Comparison of ENCODE assay signal across 8 cellular contexts in genomic region chr15:77418341-77419049, GRCh38. TPM values are rescaled to one million over a fixed set of nuclear protein-coding genes. Genes with fewer than 3 reads are reported as not detected.
DNase-seq lines count a peak whose midpoint lies in the region; ATAC-seq and TF ChIP-seq lines count a peak whose summit lies in the region.

No MANE protein-coding gene starts in this region.

- 47 to 66% methylated on average over 9 of the region's 9 CpGs for WGBS in lung, 2 donors

- in situ Hi-C loops in astrocyte of the spinal cord (cut with HindIII; ENCODE audit: low sequenced_read_pairs), result no loop called here

- H3K36me3 Mint-ChIP-seq in activated naive CD4-positive, alpha-beta T cell treated with anti-CD3 and anti-CD28 coated beads, Interleukin-2, amount 10 ng/mL, durations not matched to agents 7 days and 5 days, result peaks cover 5% of the 10 kb centered on the region

- intact Hi-C loops in upper lobe of right lung (cut with DNase I), result no loop called here

- H3K9me3 ChIP-seq in lung (ENCODE audit: control insufficient read depth in 2 of 2, insufficient read depth in 1 of 2, low read length in 1 of 2) (no peaks in the 10 kb centered on the region), upper lobe of right lung (no peaks in the 10 kb centered on the region)

- H3K4me3 ChIP-seq in astrocyte of the spinal cord (ENCODE audit: low read depth, low read length), result peak overlapping the region; percentile 65
- H3K4me3 ChIP-seq in lung, result peak overlapping the region; percentile 4
- peak overlapping the region; percentile 90 for H3K4me3 ChIP-seq in upper lobe of right lung

- H3K4me1 Mint-ChIP-seq in activated naive CD4-positive, alpha-beta T cell treated with anti-CD3 and anti-CD28 coated beads, Interleukin-2, amount 10 ng/mL, durations not matched to agents 7 days and 5 days, result peaks cover 29% of the 10 kb centered on the region

- H3K27me3 Mint-ChIP-seq in activated naive CD4-positive, alpha-beta T cell treated with anti-CD3 and anti-CD28 coated beads, Interleukin-2, amount 10 ng/mL, durations not matched to agents 7 days and 5 days, result no peaks in the 10 kb centered on the region

- no peaks in the 10 kb centered on the region for H3K9me3 Mint-ChIP-seq in activated naive CD4-positive, alpha-beta T cell treated with anti-CD3 and anti-CD28 coated beads, Interleukin-2, amount 10 ng/mL, durations not matched to agents 7 days and 5 days

- CTCF ChIA-PET in activated naive CD4-positive, alpha-beta T cell treated with anti-CD3 and anti-CD28 coated beads, Interleukin-2, amount 10 ng/mL, durations not matched to agents 7 days and 5 days (lab: Charles Lee), result interaction anchor here (0.7 to 1.0 kb wide), 3 partner anchors 9 to 229 kb away, joined by 3 to 4 read pairs (median 4); no protein-coding TSS in a partner anchor

- peaks cover 4 to 26% of the 10 kb centered on the region in 2 donors for H3K4me1 ChIP-seq in lung (ENCODE audit: control insufficient read depth in 2 of 2, insufficient read depth in 2 of 2, low read length in 2 of 2)
- peaks cover 53% of the 10 kb centered on the region for H3K4me1 ChIP-seq in upper lobe of right lung

- H3K27ac ChIP-seq in lung (ENCODE audit: low read depth in 1 of 2, low read length in 1 of 2), result peak overlapping the region in 1 of 2 donors; percentile 98
- H3K27ac ChIP-seq in upper lobe of right lung, result peak overlapping the region; percentile 90

- H3K36me3 ChIP-seq in lung (ENCODE audit: control insufficient read depth in 2 of 2, insufficient read depth in 2 of 2, low read length in 2 of 2) (no peaks in the 10 kb centered on the region), upper lobe of right lung (no peaks in the 10 kb centered on the region)

- no peaks in the 10 kb centered on the region for H3K27me3 ChIP-seq in lung (ENCODE audit: control insufficient read depth, insufficient read depth)
- H3K27me3 ChIP-seq in upper lobe of right lung, result no peaks in the 10 kb centered on the region

- DNase-seq in activated naive CD4-positive, alpha-beta T cell treated with anti-CD3 and anti-CD28 coated beads, Interleukin-2, amount 10 ng/mL, durations not matched to agents 7 days and 5 days, result no peak
- DNase-seq in activated naive CD4-positive, alpha-beta T cell treated with Interleukin-2 at 50 U/mL for 16 hours, result no peak
- peak; percentile 51 for DNase-seq in astrocyte of the spinal cord (ENCODE audit: low read depth, low spot score)
- DNase-seq in lung (ENCODE audit: low spot score), result no peak
- no peak for DNase-seq in upper lobe of right lung
- no peak for DNase-seq in RPMI8226

- no peak for TF ChIP-seq CTCF in astrocyte of the spinal cord (IDR thresholded peaks at IDR 0.05; ENCODE audit: low read depth, low read length)
- TF ChIP-seq CTCF in lung (IDR thresholded peaks at IDR 0.05; ENCODE audit: control extremely low read depth, extremely low read depth), result no peak
- no peak for TF ChIP-seq CTCF in upper lobe of right lung (IDR thresholded peaks at IDR 0.05)

- H3K27ac Mint-ChIP-seq in activated naive CD4-positive, alpha-beta T cell treated with anti-CD3 and anti-CD28 coated beads, Interleukin-2, amount 10 ng/mL, durations not matched to agents 7 days and 5 days, result peak overlapping the region; percentile 80

- ATAC-seq in lung (ENCODE audit: insufficient read depth, low FRiP score), result no peak
- ATAC-seq in upper lobe of right lung, result no peak
- no peak for ATAC-seq in GM18861 (IDR thresholded peaks at IDR 0.05; ENCODE audit: unreplicated experiment)
- no peak for ATAC-seq in GM21515 (IDR thresholded peaks at IDR 0.05; ENCODE audit: unreplicated experiment)

- peak overlapping the region; percentile 83 for H3K4me3 Mint-ChIP-seq in activated naive CD4-positive, alpha-beta T cell treated with anti-CD3 and anti-CD28 coated beads, Interleukin-2, amount 10 ng/mL, durations not matched to agents 7 days and 5 days

RNA-seq across cellular contexts. Expression of gene PEAK1, which starts 1.4 kb away (rescaled TPM):
- total RNA-seq in lung (100 to 1,000 TPM in 1 of 2 donors, 10 to 100 TPM in 1; 71.6 to 147 TPM), upper lobe of right lung (139 TPM)
- 1 to 10 TPM; 8.6 to 8.8 TPM for polyA plus RNA-seq in lung

RNA-seq across cellular contexts. Expression of gene HMG20A, which starts 2.2 kb away (rescaled TPM):
- total RNA-seq in lung (10 to 100 TPM; 32.9 to 63.9 TPM), upper lobe of right lung (41.9 TPM)
- 10 to 100 TPM; 12.7 to 13.9 TPM for polyA plus RNA-seq in lung

Comparison
In these comparisons a context has a peak if more than half of its experiments do, and no peak if none do; other contexts are left out.
1. H3K4me3 ChIP-seq: peak in every context shown above with its lines; median percentile 90 in upper lobe of right lung; 65 in astrocyte of the spinal cord; 4 in lung.